ENCODE assay signal across 1 cellular context in the genomic region with DNA sequence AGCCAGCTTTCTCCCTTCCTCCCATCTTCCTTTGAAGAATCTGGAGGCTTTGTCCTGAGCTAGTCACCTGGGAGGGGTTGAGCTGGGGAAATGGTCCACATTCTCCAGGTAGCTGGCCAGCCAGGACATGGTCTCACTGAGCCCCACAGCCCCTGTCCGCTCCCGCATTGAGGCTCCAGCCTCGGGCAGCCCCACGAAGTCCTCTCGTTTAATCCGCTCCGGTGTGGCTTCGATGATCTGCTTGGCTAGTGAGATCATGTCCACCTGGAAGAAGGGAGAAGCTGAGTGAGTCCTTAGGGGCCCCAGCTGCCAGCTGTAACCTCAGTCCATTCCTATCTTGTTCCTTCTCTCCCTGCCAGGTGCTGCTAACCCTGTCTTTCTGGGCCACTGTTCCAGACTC.
TF ChIP-seq lines count a peak whose summit lies in the region.

No MANE protein-coding gene starts in this region.

TF ChIP-seq in WTC11, 78 proteins besides CTCF, POLR2A, EP300 and RAD21 (continued from another document):
- TF ChIP-seq IRF2 (CRISPR knock-in tag; IDR thresholded peaks at IDR 0.05; ENCODE audit: borderline replicate concordance, low read depth), result no peak
- TF ChIP-seq MYBL2 (CRISPR knock-in tag; IDR thresholded peaks at IDR 0.05), result no peak
- TF ChIP-seq ARID4B (CRISPR knock-in tag; IDR thresholded peaks at IDR 0.05; ENCODE audit: borderline replicate concordance), result no peak
- TF ChIP-seq FOXP1 (CRISPR knock-in tag; IDR thresholded peaks at IDR 0.05; ENCODE audit: borderline replicate concordance), result no peak
- TF ChIP-seq ATF6 (CRISPR knock-in tag; IDR thresholded peaks at IDR 0.05), result no peak
- no peak for TF ChIP-seq JAZF1 (CRISPR knock-in tag; IDR thresholded peaks at IDR 0.05)
- TF ChIP-seq ATF2 (CRISPR knock-in tag; IDR thresholded peaks at IDR 0.05; ENCODE audit: borderline replicate concordance, low read depth), result no peak
- no peak for TF ChIP-seq ZNF671 (CRISPR knock-in tag; IDR thresholded peaks at IDR 0.05)
- TF ChIP-seq, protein P1, sequence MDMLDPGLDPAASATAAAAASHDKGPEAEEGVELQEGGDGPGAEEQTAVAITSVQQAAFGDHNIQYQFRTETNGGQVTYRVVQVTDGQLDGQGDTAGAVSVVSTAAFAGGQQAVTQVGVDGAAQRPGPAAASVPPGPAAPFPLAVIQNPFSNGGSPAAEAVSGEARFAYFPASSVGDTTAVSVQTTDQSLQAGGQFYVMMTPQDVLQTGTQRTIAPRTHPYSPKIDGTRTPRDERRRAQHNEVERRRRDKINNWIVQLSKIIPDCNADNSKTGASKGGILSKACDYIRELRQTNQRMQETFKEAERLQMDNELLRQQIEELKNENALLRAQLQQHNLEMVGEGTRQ (CRISPR knock-in tag; IDR thresholded peaks at IDR 0.05), result no peak
- no peak for TF ChIP-seq NR3C1 (CRISPR knock-in tag; conservative IDR thresholded peaks at IDR 0.05; ENCODE audit: low read depth)
